In genomic region chr16:20740901-20741491, GRCh38 we compare ENCODE assay signal across 8 cellular contexts. TPM values are rescaled to one million over a fixed set of nuclear protein-coding genes. Genes with fewer than 3 reads are reported as not detected.
DNase-seq lines count a peak whose midpoint lies in the region; ATAC-seq and TF ChIP-seq lines count a peak whose summit lies in the region.

No MANE protein-coding gene starts in this region.

- intact Hi-C loops in heart left ventricle (cut with DNase I) (no loop called here), posterior cingulate gyrus (cut with DNase I) (loop anchor here (5.0 kb wide), 1 partner anchor 66 kb away; the partner anchor contains the start of genes ERI2 and REXO5)

- H3K36me3 ChIP-seq in adipocyte (ENCODE audit: control insufficient read depth, insufficient read depth, low read length, severe bottlenecking) = peaks cover 30% of the 10 kb centered on the region
- peaks cover 0 to 38% (median 30%) of the 10 kb centered on the region in 9 donors for H3K36me3 ChIP-seq in heart left ventricle
- peaks cover 5 to 29% (median 21%) of the 10 kb centered on the region in 4 donors for H3K36me3 ChIP-seq in upper lobe of left lung

- H3K4me1 ChIP-seq in adipocyte (ENCODE audit: control insufficient read depth, insufficient read depth, low read length) (peaks cover 21% of the 10 kb centered on the region), heart left ventricle (peaks cover 3 to 41% (median 17%) of the 10 kb centered on the region in 12 donors), upper lobe of left lung (peaks cover 22 to 31% (median 23%) of the 10 kb centered on the region in 4 donors)

- peak overlapping the region; percentile 99 for H3K9ac ChIP-seq in adipocyte (ENCODE audit: low read length)

- H3K4me3 ChIP-seq in GM12864 (ENCODE audit: low read depth, low read length) (peak overlapping the region; percentile 93), adipocyte (ENCODE audit: low read length) (peak overlapping the region; percentile 100), heart left ventricle (peak overlapping the region; percentile 44 to 100 (median 94)), upper lobe of left lung (peak overlapping the region; percentile 70 to 99 (median 95))

- DNase-seq in GM12864 (ENCODE audit: low read depth) (peak; percentile 60), NCI-H1092 treated with DMSO at 0.1 percent for 48 hours (lab: John Stamatoyannopoulos, UW) (peak; percentile 77), T follicular helper cell (ENCODE audit: low read depth) (peak; percentile 87), adipocyte (ENCODE audit: low read depth) (peak; percentile 94), heart left ventricle (peak; percentile 90 to 94 (median 91)), posterior cingulate gyrus (peak; percentile 85 to 98 (median 88)), upper lobe of left lung (peak; percentile 93 to 98)

- no peaks in the 10 kb centered on the region for H3K27me3 ChIP-seq in adipocyte (replicated peaks; ENCODE audit: control insufficient read depth, insufficient read depth, low read length)
- no peaks in the 10 kb centered on the region for H3K27me3 ChIP-seq in heart left ventricle
- no peaks in the 10 kb centered on the region for H3K27me3 ChIP-seq in upper lobe of left lung

- no peak for TF ChIP-seq EP300 in upper lobe of left lung (IDR thresholded peaks at IDR 0.05)

- H3K27ac ChIP-seq in heart left ventricle (peak overlapping the region; percentile 80 to 98 (median 96)), upper lobe of left lung (peak overlapping the region; percentile 96 to 99 (median 97))

- TF ChIP-seq CTCF in GM12864 (IDR thresholded peaks at IDR 0.05; ENCODE audit: low read depth, low read length, missing control alignments) (no peak), heart left ventricle (IDR thresholded peaks at IDR 0.05) (no peak), upper lobe of left lung (IDR thresholded peaks at IDR 0.05) (no peak)

- TF ChIP-seq POLR2A in heart left ventricle (IDR thresholded peaks at IDR 0.05) = no peak
- no peak for TF ChIP-seq POLR2A in upper lobe of left lung (IDR thresholded peaks at IDR 0.05)

- 0 to 1% (median 1%) methylated on average over 27 to 34 of the region's 34 CpGs for WGBS in heart left ventricle, 4 donors
- WGBS in upper lobe of left lung, 2 donors = 0 to 1% methylated on average over 27 of the region's 34 CpGs

- peak; percentile 74 for ATAC-seq in HG02623 (IDR thresholded peaks at IDR 0.05; ENCODE audit: unreplicated experiment)
- ATAC-seq in heart left ventricle = peak; percentile 89 to 96 (median 94)
- ATAC-seq in upper lobe of left lung (ENCODE audit: low FRiP score in 2 of 2) = peak; percentile 96

- H3K9me3 ChIP-seq in adipocyte (ENCODE audit: control insufficient read depth, low read length) (no peaks in the 10 kb centered on the region), heart left ventricle (no peaks in the 10 kb centered on the region), upper lobe of left lung (no peaks in the 10 kb centered on the region)

RNA-seq across cellular contexts. Expression of gene THUMPD1, which starts 0.6 kb away (rescaled TPM):
- total RNA-seq in heart left ventricle (10 to 100 TPM; 15.8 to 35.5 (median 20.0) TPM), upper lobe of left lung (10 to 100 TPM; 34.1 to 62.0 (median 41.2) TPM)
- polyA plus RNA-seq in heart left ventricle = 10 to 100 TPM in 1 of 2 donors, 1 to 10 TPM in 1; 9.8 to 16.2 TPM

RNA-seq across cellular contexts. Expression of gene ACSM3, which starts 22.8 kb away (rescaled TPM):
- total RNA-seq in heart left ventricle = 10 to 100 TPM in 1 of 9 donors, 1 to 10 TPM in 8; 2.0 to 22.5 (median 5.0) TPM
- 10 to 100 TPM in 1 of 2 donors, 1 to 10 TPM in 1; 3.1 to 13.3 TPM for polyA plus RNA-seq in heart left ventricle
- 10 to 100 TPM in 5 of 6 donors, 1 to 10 TPM in 1; 8.5 to 28.6 (median 15.9) TPM for total RNA-seq in upper lobe of left lung

RNA-seq across cellular contexts. Expression of gene ACSM1, which starts 43.5 kb away (rescaled TPM):
- total RNA-seq in heart left ventricle (under 1 TPM in 3 of 9 donors, not detected in 6; 0.14 to 0.43 (median 0.18) TPM), upper lobe of left lung (1 to 10 TPM in 3 of 6 donors, under 1 TPM in 2, not detected in 1; 0.77 to 2.1 (median 1.2) TPM)
- under 1 TPM; 0.06 to 0.11 TPM for polyA plus RNA-seq in heart left ventricle

Comparison
In these comparisons a context has a peak if more than half of its experiments do, and no peak if none do; other contexts are left out.
1. Peak in every context shown above with its lines: DNase-seq, ATAC-seq, H3K4me3 ChIP-seq and H3K27ac ChIP-seq.